Comparison of ENCODE assay signal across 8 cellular contexts in the genomic region with DNA sequence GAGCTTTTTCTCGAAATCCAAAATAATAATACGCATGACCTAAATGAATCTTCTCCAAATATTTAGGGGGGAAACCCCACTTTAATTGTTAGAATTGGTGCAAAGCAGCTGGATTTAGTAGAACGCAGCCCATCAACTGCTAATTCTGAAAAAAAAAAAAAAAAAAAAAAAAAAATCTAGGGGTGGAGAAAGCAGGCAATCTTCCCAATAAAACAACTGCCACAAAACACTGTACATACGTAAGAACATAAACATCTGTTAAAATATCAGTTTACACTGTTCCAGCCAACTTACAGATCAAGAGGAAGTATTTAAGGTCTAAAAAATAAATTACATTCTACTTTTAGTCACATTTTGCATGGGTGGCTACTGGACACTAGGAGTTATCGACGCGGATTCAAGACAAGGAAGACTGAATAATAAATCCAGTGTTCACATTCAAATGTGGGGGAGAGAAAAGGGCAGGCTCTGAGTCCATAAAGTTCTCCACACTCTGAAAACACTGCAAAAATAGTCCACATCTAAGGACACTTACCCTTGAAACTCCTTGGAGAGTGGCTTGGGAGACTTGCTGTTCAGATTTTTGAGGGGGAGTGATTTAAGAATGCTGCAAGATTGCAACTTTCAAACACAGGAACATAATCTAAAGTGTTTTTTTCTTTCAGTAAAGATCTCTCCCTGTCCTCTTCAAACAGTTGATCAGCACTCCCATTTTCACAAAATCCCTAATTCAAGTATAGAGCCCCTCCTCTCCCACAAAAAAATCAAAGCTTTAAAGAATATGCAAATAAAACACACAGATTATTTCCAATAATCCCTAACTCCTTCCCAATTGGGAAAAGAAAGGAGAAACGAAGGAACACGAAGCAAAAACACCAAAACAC. TPM values are rescaled to one million over a fixed set of nuclear protein-coding genes. Genes with fewer than 3 reads are reported as not detected.
DNase-seq lines count a peak whose midpoint lies in the region; ATAC-seq and TF ChIP-seq lines count a peak whose summit lies in the region.

No MANE protein-coding gene starts in this region.

- no peak for TF ChIP-seq CTCF in heart right ventricle (IDR thresholded peaks at IDR 0.05)
- no peak for TF ChIP-seq CTCF in foreskin fibroblast (IDR thresholded peaks at IDR 0.05; ENCODE audit: low read depth, low read length)
- no peak for TF ChIP-seq CTCF in psoas muscle (IDR thresholded peaks at IDR 0.05)

- H3K4me3 ChIP-seq in heart right ventricle (peak overlapping the region; percentile 59 to 98 (median 88)), foreskin fibroblast (ENCODE audit: low read depth in 1 of 2, low read length in 2 of 2) (peak overlapping the region; percentile 90 to 94), psoas muscle (peak overlapping the region; percentile 99)

- ATAC-seq in heart right ventricle = no peak
- ATAC-seq in left ventricle myocardium superior = no peak
- no peak for ATAC-seq in psoas muscle
- ATAC-seq in GM19023 (IDR thresholded peaks at IDR 0.05; ENCODE audit: unreplicated experiment) = no peak
- no peak for ATAC-seq in GM21360 (IDR thresholded peaks at IDR 0.05; ENCODE audit: unreplicated experiment)

- peak overlapping the region in 9 of 10 donors; percentile 92 to 100 (median 99) for H3K27ac ChIP-seq in heart right ventricle
- peak overlapping the region; percentile 100 for H3K27ac ChIP-seq in psoas muscle

- DNase-seq in heart right ventricle = no peak
- no peak for DNase-seq in left ventricle myocardium superior
- DNase-seq in SW480 (ENCODE audit: low spot score) = peak; percentile 11
- DNase-seq in foreskin fibroblast = peak in 1 of 2 donors; percentile 26
- DNase-seq in psoas muscle = no peak
- no peak for DNase-seq in NCI-H345 treated with DMSO at 0.1 percent for 48 hours (lab: John Stamatoyannopoulos, UW; ENCODE audit: unreplicated experiment)

- 17% methylated on average over 9 of the region's 9 CpGs for WGBS in heart right ventricle, 2 donors
- 9 to 13% (median 9%) methylated on average over 9 of the region's 9 CpGs for WGBS in psoas muscle, 3 donors

- intact Hi-C loops in heart right ventricle (cut with DNase I) (loop anchor here in 5 of 10 donors (1.0 to 5.0 kb wide), 5 partner anchors 43 to 77 kb away; partner anchors contain the start of gene PPM1D (in 1 of the 5)), left ventricle myocardium superior (cut with micrococcal nuclease) (no loop called here), psoas muscle (cut with DNase I) (loop anchor here in 1 of 2 donors (5.0 kb wide), 3 partner anchors 78 to 442 kb away; partner anchors contain the start of gene PPM1D)

- H3K27me3 ChIP-seq in heart right ventricle = no peaks in the 10 kb centered on the region
- H3K27me3 ChIP-seq in psoas muscle (ENCODE audit: insufficient read depth in 3 of 3, low read length in 2 of 3) = no peaks in the 10 kb centered on the region

- H3K36me3 ChIP-seq in heart right ventricle (peaks cover 0 to 24% (median 0%) of the 10 kb centered on the region in 9 donors), psoas muscle (ENCODE audit: insufficient read depth in 1 of 2, low read depth in 1 of 2) (peaks cover 0 to 7% of the 10 kb centered on the region in 2 donors)

- H3K9me3 ChIP-seq in heart right ventricle (no peaks in the 10 kb centered on the region), psoas muscle (no peaks in the 10 kb centered on the region)

- H3K4me1 ChIP-seq in heart right ventricle = peaks cover 3 to 49% (median 40%) of the 10 kb centered on the region in 9 donors
- peaks cover 37% of the 10 kb centered on the region for H3K4me1 ChIP-seq in psoas muscle

RNA-seq across cellular contexts. Expression of gene APPBP2, which starts 1.3 kb away (rescaled TPM):
- 10 to 100 TPM; 12.5 to 22.8 (median 17.9) TPM for total RNA-seq in heart right ventricle
- polyA plus RNA-seq in heart right ventricle = 1 to 10 TPM; 4.6 to 4.9 TPM
- 22.7 TPM for total RNA-seq in left ventricle myocardium superior
- 10 to 100 TPM; 20.8 to 31.5 (median 25.8) TPM for total RNA-seq in psoas muscle
- 10 to 100 TPM in 1 of 3 donors, 1 to 10 TPM in 2; 5.9 to 35.4 (median 6.4) TPM for polyA plus RNA-seq in psoas muscle
